Comparison of ENCODE assay signal across 1 cellular context in genomic region chr20:16119909-16120308, GRCh38.
TF ChIP-seq lines count a peak whose summit lies in the region.

No MANE protein-coding gene starts in this region.

TF ChIP-seq in HepG2, 621 proteins besides CTCF, POLR2A, EP300 and RAD21 (continued from another document and continues in another):
- TF ChIP-seq U2AF2 (IDR thresholded peaks at IDR 0.05; ENCODE audit: low read depth, low read length) (no peak), PRDM15 (CRISPR knock-in tag; IDR thresholded peaks at IDR 0.05) (no peak), EED (CRISPR knock-in tag; IDR thresholded peaks at IDR 0.05) (no peak), ETV5 (CRISPR knock-in tag; IDR thresholded peaks at IDR 0.05; ENCODE audit: borderline replicate concordance) (peak; percentile 83; the same call in 1 of the 2 replicates), NR0B2 (CRISPR knock-in tag; IDR thresholded peaks at IDR 0.05) (no peak), SKI (IDR thresholded peaks at IDR 0.05; ENCODE audit: partially characterized antibody) (no peak), SNAPC5 (CRISPR knock-in tag; IDR thresholded peaks at IDR 0.05; ENCODE audit: borderline replicate concordance) (no peak), ZNF672 (CRISPR knock-in tag; IDR thresholded peaks at IDR 0.05) (no peak), ESRRA (CRISPR knock-in tag; IDR thresholded peaks at IDR 0.05; ENCODE audit: low read depth) (no peak), ZNF282 (IDR thresholded peaks at IDR 0.05; ENCODE audit: partially characterized antibody) (no peak), ZNF556 (CRISPR knock-in tag; IDR thresholded peaks at IDR 0.05; ENCODE audit: borderline replicate concordance) (no peak), ZNF773 (CRISPR knock-in tag; IDR thresholded peaks at IDR 0.05; ENCODE audit: borderline replicate concordance) (no peak), SIX4 (CRISPR knock-in tag; IDR thresholded peaks at IDR 0.05) (no peak), ZNF350 (CRISPR knock-in tag; IDR thresholded peaks at IDR 0.05; ENCODE audit: borderline replicate concordance, low read depth) (no peak), SAP130 (CRISPR knock-in tag; IDR thresholded peaks at IDR 0.05; ENCODE audit: low read depth) (0 out of 2 replicates have a peak, but pooled peaks have one; percentile 56), FOXJ3 (CRISPR knock-in tag; IDR thresholded peaks at IDR 0.05; ENCODE audit: borderline replicate concordance) (peak; percentile 78; the same call in 1 of the 2 replicates), RNF2 (conservative IDR thresholded peaks at IDR 0.05; ENCODE audit: low read depth) (no peak), BCLAF1 (IDR thresholded peaks at IDR 0.05) (no peak), SP4 (CRISPR knock-in tag; IDR thresholded peaks at IDR 0.05) (no peak), CCDC6 (CRISPR knock-in tag; IDR thresholded peaks at IDR 0.05) (no peak), PREB (CRISPR knock-in tag; IDR thresholded peaks at IDR 0.05) (no peak), ATF7-NPFF (CRISPR knock-in tag; IDR thresholded peaks at IDR 0.05; ENCODE audit: low read depth) (no peak), NR3C1 (CRISPR knock-in tag; IDR thresholded peaks at IDR 0.05) (no peak), PITX1 (CRISPR knock-in tag; IDR thresholded peaks at IDR 0.05) (peak; percentile 74; the same call in 1 of the 2 replicates), NFATC3 (CRISPR knock-in tag; IDR thresholded peaks at IDR 0.05) (no peak), SRSF1 (optimal IDR thresholded peaks at IDR 0.05; ENCODE audit: low read depth, low read length) (no peak), DNMT1 (CRISPR knock-in tag; IDR thresholded peaks at IDR 0.05) (no peak), NR2F1 (CRISPR knock-in tag; IDR thresholded peaks at IDR 0.05) (peak in 1 of 2 experiments; percentile 30; a peak in 1 of 4 replicates), ZNF468 (CRISPR knock-in tag; IDR thresholded peaks at IDR 0.05) (no peak), ZNF652 (CRISPR knock-in tag; IDR thresholded peaks at IDR 0.05; ENCODE audit: borderline replicate concordance, low read depth) (no peak), BRF2 (CRISPR knock-in tag; IDR thresholded peaks at IDR 0.05) (no peak), ZNF607 (CRISPR knock-in tag; IDR thresholded peaks at IDR 0.05; ENCODE audit: borderline replicate concordance) (no peak), PLSCR1 (CRISPR knock-in tag; IDR thresholded peaks at IDR 0.05; ENCODE audit: borderline replicate concordance) (no peak), ZNF501 (CRISPR knock-in tag; IDR thresholded peaks at IDR 0.05) (no peak), RBM22 (optimal IDR thresholded peaks at IDR 0.05; ENCODE audit: low read length) (no peak), ZNF792 (CRISPR knock-in tag; IDR thresholded peaks at IDR 0.05) (0 out of 2 replicates have a peak, but pooled peaks have one; percentile 29), GMEB2 (CRISPR knock-in tag; IDR thresholded peaks at IDR 0.05; ENCODE audit: low read depth) (no peak), RFXAP (CRISPR knock-in tag; IDR thresholded peaks at IDR 0.05; ENCODE audit: borderline replicate concordance) (no peak), ATF7 (IDR thresholded peaks at IDR 0.05) (no peak), ATF7 (CRISPR knock-in tag; IDR thresholded peaks at IDR 0.05) (no peak), ZBTB43 (CRISPR knock-in tag; conservative IDR thresholded peaks at IDR 0.05) (no peak), ZFP82 (CRISPR knock-in tag; IDR thresholded peaks at IDR 0.05; ENCODE audit: borderline replicate concordance) (0 out of 2 replicates have a peak, but pooled peaks have one; percentile 35), MEF2D (CRISPR knock-in tag; IDR thresholded peaks at IDR 0.05) (peak; percentile 47; the same call in 1 of the 2 replicates), USF2 (IDR thresholded peaks at IDR 0.05; ENCODE audit: low read depth, low read length) (no peak), USF2 (CRISPR knock-in tag; IDR thresholded peaks at IDR 0.05; ENCODE audit: borderline replicate concordance) (no peak), ZNF597 (CRISPR knock-in tag; IDR thresholded peaks at IDR 0.05) (no peak), KDM6A (CRISPR knock-in tag; IDR thresholded peaks at IDR 0.05; ENCODE audit: low read depth) (0 out of 2 replicates have a peak, but pooled peaks have one; percentile 27)
